ENCODE assay signal across 10 cellular contexts in genomic region chr15:89383635-89384604, GRCh38. TPM values are rescaled to one million over a fixed set of nuclear protein-coding genes. Genes with fewer than 3 reads are reported as not detected.
DNase-seq lines count a peak whose midpoint lies in the region; ATAC-seq lines count a peak whose summit lies in the region.
"Had no signal": no experiment of that assay in that cellular context is flagged by ENCODE, and none has a peak within 500 bp of the region (broad histone marks: within the 10 kb centered on the region; RNA-seq: fewer than 3 reads in every experiment).

No MANE protein-coding gene starts in this region.

- H3K36me3 ChIP-seq in SJCRH30, result no peaks in the 10 kb centered on the region
- H3K36me3 ChIP-seq: right lobe of liver had no signal

- H3K27ac ChIP-seq in SJCRH30 (no peak overlapping the region), right cardiac atrium (ENCODE audit: low read length) (no peak overlapping the region)
- H3K27ac ChIP-seq: right lobe of liver had no signal

- peaks cover 3% of the 10 kb centered on the region; the same call in 1 of the 2 replicates for H3K27me3 ChIP-seq in SJCRH30
- H3K27me3 ChIP-seq in right cardiac atrium (ENCODE audit: control insufficient read depth, insufficient read depth), result no peaks in the 10 kb centered on the region

- ATAC-seq in right cardiac atrium, result no peak
- ATAC-seq in GM21381 (IDR thresholded peaks at IDR 0.05; ENCODE audit: unreplicated experiment), result no peak
- no peak for ATAC-seq in GM18858 (IDR thresholded peaks at IDR 0.05; ENCODE audit: unreplicated experiment)
- ATAC-seq in HG03108 (IDR thresholded peaks at IDR 0.05; ENCODE audit: unreplicated experiment), result no peak
- ATAC-seq: right lobe of liver had no signal

- DNase-seq in COLO668 (lab: John Stamatoyannopoulos, UW; ENCODE audit: unreplicated experiment), result peak; percentile 94
- peak; percentile 93 for DNase-seq in NCI-H1436 (lab: John Stamatoyannopoulos, UW)
- peak; percentile 87 to 93 for DNase-seq in SJCRH30
- peak; percentile 51 to 76 (median 74) for DNase-seq in right cardiac atrium
- DNase-seq in effector CD4-positive, alpha-beta T cell, result no peak
- DNase-seq: activated CD8-positive, alpha-beta memory T cell treated with anti-CD3 and anti-CD28 coated beads, Interleukin-2, amount 50 U/mL, for 48 hours had no signal

- H3K4me3 ChIP-seq in SJCRH30 (no peak overlapping the region), right cardiac atrium (ENCODE audit: low read length) (no peak overlapping the region)
- H3K4me3 ChIP-seq: right lobe of liver had no signal

- 36% methylated on average over 11 of the region's 11 CpGs for WGBS in right cardiac atrium

- intact Hi-C loops in right cardiac atrium (cut with DNase I), result no loop called here

- H3K4me1 ChIP-seq in SJCRH30, result peaks cover 6% of the 10 kb centered on the region; the same call in 1 of the 2 replicates
- peaks cover 5% of the 10 kb centered on the region for H3K4me1 ChIP-seq in right cardiac atrium (ENCODE audit: control insufficient read depth, insufficient read depth, low read length)

- no peaks in the 10 kb centered on the region for H3K9me3 ChIP-seq in SJCRH30 (replicated peaks)
- H3K9me3 ChIP-seq in right cardiac atrium (ENCODE audit: control insufficient read depth, low read length), result no peaks in the 10 kb centered on the region
- H3K9me3 ChIP-seq: right lobe of liver had no signal

RNA-seq across cellular contexts. Expression of gene POLG, which starts 49.3 kb away (rescaled TPM):
- total RNA-seq in SJCRH30 (2014; rRNA removed; shearing (Covaris generic)), result 47.0 and 50.5 TPM in 2 replicates
- 10 to 100 TPM; 28.5 to 34.8 (median 33.7) TPM for total RNA-seq in right cardiac atrium
- 26.0 TPM for polyA plus RNA-seq in right cardiac atrium
